Comparison of ENCODE assay signal across 10 cellular contexts in the genomic region with DNA sequence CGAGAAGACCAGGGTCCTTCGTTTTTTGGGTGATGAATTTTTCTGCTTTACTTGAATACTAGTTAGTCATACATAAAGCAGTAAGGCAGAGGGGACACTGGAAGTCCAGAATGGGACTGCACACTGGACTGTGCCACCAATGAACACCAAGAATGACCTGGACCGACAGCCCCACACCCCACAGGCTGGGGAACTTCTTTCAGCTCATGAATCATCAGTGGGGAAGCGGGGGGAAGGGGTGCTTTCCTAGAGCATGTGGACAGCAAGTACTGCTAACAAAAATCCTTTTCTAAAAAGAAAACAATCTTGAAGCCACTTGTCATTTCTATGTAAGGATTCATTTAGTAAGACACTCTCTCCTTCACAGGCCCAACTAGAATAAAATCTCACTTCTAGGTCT.
DNase-seq lines count a peak whose midpoint lies in the region; ATAC-seq and TF ChIP-seq lines count a peak whose summit lies in the region.
"Had no signal": no experiment of that assay in that cellular context is flagged by ENCODE, and none has a peak within 500 bp of the region (broad histone marks: within the 10 kb centered on the region; RNA-seq: fewer than 3 reads in every experiment).

No MANE protein-coding gene starts in this region.

- no peaks in the 10 kb centered on the region for H3K9me3 ChIP-seq in IMR-90 (ENCODE audit: control insufficient read depth, insufficient read depth, low read length)
- H3K9me3 ChIP-seq in spleen: no peaks in the 10 kb centered on the region

- H2BK120ac ChIP-seq in IMR-90 (ENCODE audit: low read depth, low read length): no peak overlapping the region

- in situ Hi-C loops in IMR-90 (cut with MboI; ENCODE audit: low sequenced_read_pairs): no loop called here

- H3K4me3 ChIP-seq in IMR-90 (ENCODE audit: insufficient read depth, low read depth, low read length): no peak overlapping the region
- peak overlapping the region in 1 of 59 donors; percentile 8 for H3K4me3 ChIP-seq in dorsolateral prefrontal cortex
- no peak overlapping the region for H3K4me3 ChIP-seq in spleen

- H3K27ac Mint-ChIP-seq in activated CD4-positive, alpha-beta T cell treated with anti-CD3 and anti-CD28 coated beads, Interleukin-2, amount 10 ng/mL, durations not matched to agents 24 days and 14 days: peak overlapping the region; percentile 15

- no peak overlapping the region for H2BK5ac ChIP-seq in IMR-90 (ENCODE audit: low read depth, low read length, poor library complexity, severe bottlenecking)

- H3K27me3 Mint-ChIP-seq in activated CD4-positive, alpha-beta T cell treated with anti-CD3 and anti-CD28 coated beads, Interleukin-2, amount 10 ng/mL, durations not matched to agents 24 days and 14 days: no peaks in the 10 kb centered on the region
- H3K27me3 Mint-ChIP-seq: B cell had no signal

- no peak overlapping the region for H3K9ac ChIP-seq in IMR-90 (ENCODE audit: low read depth, low read length)

- H4K91ac ChIP-seq in IMR-90 (ENCODE audit: insufficient read depth, low read depth, low read length): no peak overlapping the region

- H3K27me3 ChIP-seq in IMR-90 (ENCODE audit: control insufficient read depth, insufficient read depth, low read length) (no peaks in the 10 kb centered on the region), dorsolateral prefrontal cortex (no peaks in the 10 kb centered on the region), spleen (replicated peaks in 1 of 7) (no peaks in the 10 kb centered on the region)

- no peak for TF ChIP-seq RAD21 in IMR-90 (IDR thresholded peaks at IDR 0.05; ENCODE audit: low read length)

- peak overlapping the region; percentile 36 for H2AFZ ChIP-seq in IMR-90 (replicated peaks; ENCODE audit: low read length, poor library complexity)

- peaks cover 2% of the 10 kb centered on the region for H3K36me3 Mint-ChIP-seq in activated CD4-positive, alpha-beta T cell treated with anti-CD3 and anti-CD28 coated beads, Interleukin-2, amount 10 ng/mL, durations not matched to agents 24 days and 14 days (ENCODE audit: low read depth)

- CTCF ChIA-PET in IMR-90 (lab: Yijun Ruan, JAX): no interaction called here

- H3K4me1 ChIP-seq in IMR-90 (ENCODE audit: control insufficient read depth, insufficient read depth, low read length) (peaks cover 8% of the 10 kb centered on the region), spleen (peaks cover 0 to 38% (median 11%) of the 10 kb centered on the region in 6 donors)

- H2BK20ac ChIP-seq in IMR-90 (ENCODE audit: low read depth, low read length): no peak overlapping the region

- no peak overlapping the region for H3K27ac ChIP-seq in IMR-90 (ENCODE audit: insufficient read depth, low read length)
- peak overlapping the region; percentile 56 to 98 (median 90) for H3K27ac ChIP-seq in dorsolateral prefrontal cortex
- peak overlapping the region in 1 of 8 donors; percentile 19 for H3K27ac ChIP-seq in spleen

- peak; percentile 73 for DNase-seq in activated CD4-positive, alpha-beta T cell treated with anti-CD3 and anti-CD28 coated beads, Interleukin-2, amount 10 ng/mL, durations not matched to agents 24 days and 14 days
- DNase-seq in activated CD4-positive, alpha-beta T cell treated with anti-CD3 and anti-CD28 coated beads, Interleukin-2, amount 50 U/mL, for 1 hour: no peak
- DNase-seq in IMR-90 (peak; percentile 68), dorsolateral prefrontal cortex (peak in 5 of 10 donors; percentile 52 to 76 (median 68)), NCI-H1436 (lab: John Stamatoyannopoulos, UW) (no peak), spleen (no peak)
- DNase-seq in stimulated activated CD8-positive, alpha-beta memory T cell treated with anti-CD3 and anti-CD28 coated beads, Interleukin-4, amount 100 ng/mL, for 48 hours: peak; percentile 51
- no peak for DNase-seq in activated effector memory CD4-positive, alpha-beta T cell treated with Interleukin-2 at 50 U/mL for 16 hours
- DNase-seq: cortex of kidney had no signal

- TF ChIP-seq CTCF in IMR-90 (conservative IDR thresholded peaks at IDR 0.05; ENCODE audit: low read depth, low read length): no peak
- TF ChIP-seq CTCF in dorsolateral prefrontal cortex (IDR thresholded peaks at IDR 0.05 in 54 of 56, conservative IDR thresholded peaks at IDR 0.05 in 2 of 56; ENCODE audit: low read depth in 1 of 56, partially characterized antibody in 56 of 56): no peak
- no peak for TF ChIP-seq CTCF in spleen (IDR thresholded peaks at IDR 0.05 in 8 of 11, conservative IDR thresholded peaks at IDR 0.05 in 3 of 11)

- POLR2A ChIA-PET in IMR-90 (lab: Charles Lee; ENCODE audit: unreplicated experiment): no interaction called here

- no peaks in the 10 kb centered on the region for H3K79me1 ChIP-seq in IMR-90 (ENCODE audit: low read depth in 1 of 2, low read length in 2 of 2)

- intact Hi-C loops in activated CD4-positive, alpha-beta T cell treated with anti-CD3 and anti-CD28 coated beads, Interleukin-2, amount 10 ng/mL, durations not matched to agents 24 days and 14 days (cut with micrococcal nuclease): loop anchor here (2.0 kb wide), 1 partner anchor 13 kb away; no protein-coding TSS in a partner anchor
- intact Hi-C loops in IMR-90 (cut with micrococcal nuclease): no loop called here
- intact Hi-C loops in dorsolateral prefrontal cortex (cut with DNase I): loop anchor here in 1 of 2 donors (10.0 kb wide), 1 partner anchor 63 kb away; no protein-coding TSS in a partner anchor
- intact Hi-C loops in spleen (cut with DNase I; ENCODE audit: low total_unique reads): no loop called here

- ATAC-seq in IMR-90 (ENCODE audit: low read depth): peak; percentile 94

- H4K8ac ChIP-seq in IMR-90 (ENCODE audit: low read depth in 2 of 2, low read length in 2 of 2): no peak overlapping the region

- no peaks in the 10 kb centered on the region for H3K9me3 Mint-ChIP-seq in activated CD4-positive, alpha-beta T cell treated with anti-CD3 and anti-CD28 coated beads, Interleukin-2, amount 10 ng/mL, durations not matched to agents 24 days and 14 days

- H3K4me2 ChIP-seq in IMR-90 (ENCODE audit: low read depth, low read length): peak overlapping the region; percentile 19

- peaks cover 4% of the 10 kb centered on the region; the same call in 1 of the 2 replicates for H3K9me1 ChIP-seq in IMR-90 (ENCODE audit: insufficient read depth, low read length)

- TF ChIP-seq POLR2A in IMR-90 (IDR thresholded peaks at IDR 0.05; ENCODE audit: low read depth, low read length) (no peak), spleen (IDR thresholded peaks at IDR 0.05) (no peak)

- H3K18ac ChIP-seq in IMR-90 (ENCODE audit: low read depth, low read length): no peak overlapping the region

- no peak overlapping the region for H2AK9ac ChIP-seq in IMR-90 (replicated peaks; ENCODE audit: low read depth, low read length, poor library complexity)

- H3K56ac ChIP-seq in IMR-90 (ENCODE audit: extremely low read depth, insufficient read depth, low read length): no peak overlapping the region

- no peak overlapping the region for H3K4me3 Mint-ChIP-seq in activated CD4-positive, alpha-beta T cell treated with anti-CD3 and anti-CD28 coated beads, Interleukin-2, amount 10 ng/mL, durations not matched to agents 24 days and 14 days
- H3K4me3 Mint-ChIP-seq: B cell had no signal

- H3K14ac ChIP-seq in IMR-90 (replicated peaks; ENCODE audit: low read depth, low read length): no peak overlapping the region

- peaks cover 27% of the 10 kb centered on the region for H3K4me1 Mint-ChIP-seq in activated CD4-positive, alpha-beta T cell treated with anti-CD3 and anti-CD28 coated beads, Interleukin-2, amount 10 ng/mL, durations not matched to agents 24 days and 14 days

- H4K20me1 ChIP-seq in IMR-90 (ENCODE audit: insufficient read depth, low read length): no peaks in the 10 kb centered on the region

- dilution Hi-C loops in IMR-90 (cut with HindIII; ENCODE audit: low sequenced_read_pairs, unreplicated experiment): no loop called here

- no peak overlapping the region for H2BK15ac ChIP-seq in IMR-90 (ENCODE audit: low read depth, low read length)

- no CpG with 5 or more reads among the region's 4 CpGs for WGBS in IMR-90 (ENCODE audit: extremely low coverage in 2 of 2, insufficient read length in 1 of 2), 2 experiments
- 62 to 84% (median 76%) methylated on average over 4 of the region's 4 CpGs for WGBS in spleen, 5 donors

- no TSS peak for BruUV-seq in IMR-90 (replicated peaks; lab: Mats Ljungman, UMichigan)

- no peak overlapping the region for H3K23ac ChIP-seq in IMR-90 (ENCODE audit: low read depth, low read length)

- H3K4ac ChIP-seq in IMR-90 (ENCODE audit: low read depth, low read length): no peak overlapping the region

- no peak overlapping the region for H4K5ac ChIP-seq in IMR-90 (ENCODE audit: low read depth, low read length)

- no peak overlapping the region for H2AK5ac ChIP-seq in IMR-90 (ENCODE audit: low read depth, low read length)

- H3K36me3 ChIP-seq in IMR-90 (ENCODE audit: control insufficient read depth, insufficient read depth, low read length): no peaks in the 10 kb centered on the region
- H3K36me3 ChIP-seq in spleen: no peaks in the 10 kb centered on the region

TF ChIP-seq in IMR-90, 13 proteins besides CTCF, POLR2A, EP300 and RAD21:
- no peak for TF ChIP-seq MAFK (IDR thresholded peaks at IDR 0.05; ENCODE audit: low read depth, low read length)
- TF ChIP-seq BHLHE40 (IDR thresholded peaks at IDR 0.05; ENCODE audit: low read depth, low read length): no peak
- no peak for TF ChIP-seq NFE2L2 (IDR thresholded peaks at IDR 0.05; ENCODE audit: low read depth, low read length)
- TF ChIP-seq, protein P1, sequence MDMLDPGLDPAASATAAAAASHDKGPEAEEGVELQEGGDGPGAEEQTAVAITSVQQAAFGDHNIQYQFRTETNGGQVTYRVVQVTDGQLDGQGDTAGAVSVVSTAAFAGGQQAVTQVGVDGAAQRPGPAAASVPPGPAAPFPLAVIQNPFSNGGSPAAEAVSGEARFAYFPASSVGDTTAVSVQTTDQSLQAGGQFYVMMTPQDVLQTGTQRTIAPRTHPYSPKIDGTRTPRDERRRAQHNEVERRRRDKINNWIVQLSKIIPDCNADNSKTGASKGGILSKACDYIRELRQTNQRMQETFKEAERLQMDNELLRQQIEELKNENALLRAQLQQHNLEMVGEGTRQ (IDR thresholded peaks at IDR 0.05; ENCODE audit: low read depth, low read length): no peak
- TF ChIP-seq FOS (IDR thresholded peaks at IDR 0.05; ENCODE audit: low read depth, low read length): peak; percentile 44; the same call in 1 of the 2 replicates
TF ChIP-seq in IMR-90: peak in this region for 1.

Comparison
In these comparisons a context has a peak if more than half of its experiments do, and no peak if none do; other contexts are left out.
1. DNase-seq: peak in activated CD4-positive, alpha-beta T cell treated with anti-CD3 and anti-CD28 coated beads, Interleukin-2, amount 10 ng/mL, durations not matched to agents 24 days and 14 days (single experiment), IMR-90 (single experiment) and stimulated activated CD8-positive, alpha-beta memory T cell treated with anti-CD3 and anti-CD28 coated beads, Interleukin-4, amount 100 ng/mL, for 48 hours (single experiment); none in activated CD4-positive, alpha-beta T cell treated with anti-CD3 and anti-CD28 coated beads, Interleukin-2, amount 50 U/mL, for 1 hour (single experiment), NCI-H1436 (single experiment), spleen (single experiment) and activated effector memory CD4-positive, alpha-beta T cell treated with Interleukin-2 at 50 U/mL for 16 hours (single experiment).